In the genomic region with DNA sequence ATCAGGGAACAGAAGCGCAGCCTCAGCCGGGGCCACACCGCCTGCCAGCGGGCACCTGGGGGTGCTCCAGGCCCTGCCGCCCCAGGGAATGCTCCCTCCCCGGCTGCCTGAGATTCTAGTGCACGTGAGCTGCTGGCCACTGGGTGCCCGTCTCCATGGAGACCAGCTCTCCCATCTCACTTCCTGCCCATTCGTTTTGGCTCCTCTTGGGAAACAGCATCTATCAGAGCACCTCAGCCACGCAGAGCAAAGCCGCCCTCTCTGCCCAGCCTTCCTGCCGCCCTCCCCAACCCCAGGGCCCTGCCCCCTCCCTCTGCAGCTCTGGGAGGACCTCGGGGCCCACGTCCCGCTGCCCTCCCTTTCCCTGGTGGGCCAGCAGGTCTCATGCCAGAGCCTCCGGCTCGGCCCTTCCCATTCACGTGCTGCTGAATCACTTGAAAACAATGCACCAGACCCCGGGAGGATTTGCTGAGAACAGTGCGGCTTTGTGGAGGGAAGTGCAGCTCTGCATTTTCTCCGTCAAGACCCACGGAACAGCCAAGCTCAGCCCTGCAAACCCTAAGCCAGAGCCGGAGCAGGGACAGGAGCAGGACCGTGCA, we compare ENCODE assay signal across 7 cellular contexts.
DNase-seq lines count a peak whose midpoint lies in the region; ATAC-seq and TF ChIP-seq lines count a peak whose summit lies in the region.

No MANE protein-coding gene starts in this region.

- H3K36me3 ChIP-seq in HEK293 (ENCODE audit: control insufficient read depth in 2 of 2, insufficient read depth in 1 of 2, low read length in 2 of 2) = no peaks in the 10 kb centered on the region

- TF ChIP-seq CTCF in HEK293 (tag by site-specific recombination; IDR thresholded peaks at IDR 0.05) = 0 out of 2 replicates have a peak, but pooled peaks have one; percentile 27

- CTCF ChIA-PET in HEK293 (lab: Yijun Ruan, JAX) = interaction anchor here (0.6 to 1.7 kb wide), 3 partner anchors 18 to 69 kb away, joined by 3 to 7 read pairs (median 4); no protein-coding TSS in a partner anchor

- H3K27me3 Mint-ChIP-seq in dendritic cell treated with granulocyte-macrophage colony-stimulating factor and Interleukin-4, amounts not matched to agents 40 ng/mL and 50 ng/mL, for 4 days = no peaks in the 10 kb centered on the region

- H3K4me3 ChIP-seq in HEK293 (ENCODE audit: low read depth, low read length) = no peak overlapping the region

- peaks cover 70% of the 10 kb centered on the region for H3K36me3 Mint-ChIP-seq in dendritic cell treated with granulocyte-macrophage colony-stimulating factor and Interleukin-4, amounts not matched to agents 40 ng/mL and 50 ng/mL, for 4 days (ENCODE audit: low read depth)

- intact Hi-C loops in dendritic cell treated with granulocyte-macrophage colony-stimulating factor and Interleukin-4, amounts not matched to agents 40 ng/mL and 50 ng/mL, for 4 days (cut with micrococcal nuclease) = loop anchor here (2.0 kb wide), 1 partner anchor 17 kb away; no protein-coding TSS in a partner anchor

- no peaks in the 10 kb centered on the region for H3K9me3 ChIP-seq in HEK293 (ENCODE audit: control insufficient read depth, insufficient read depth, low read depth, low read length)

- H3K27ac Mint-ChIP-seq in dendritic cell treated with granulocyte-macrophage colony-stimulating factor and Interleukin-4, amounts not matched to agents 40 ng/mL and 50 ng/mL, for 4 days = peak overlapping the region; percentile 97

- peaks cover 93% of the 10 kb centered on the region for H3K4me1 Mint-ChIP-seq in dendritic cell treated with granulocyte-macrophage colony-stimulating factor and Interleukin-4, amounts not matched to agents 40 ng/mL and 50 ng/mL, for 4 days (ENCODE audit: low read depth)

- peak overlapping the region; percentile 69 for H3K4me3 Mint-ChIP-seq in dendritic cell treated with granulocyte-macrophage colony-stimulating factor and Interleukin-4, amounts not matched to agents 40 ng/mL and 50 ng/mL, for 4 days

- DNase-seq in NOMO-1 treated with dmso at 0.1 percent for 144 hours (lab: John Stamatoyannopoulos, UW; ENCODE audit: unreplicated experiment) (peak; percentile 12), left kidney (ENCODE audit: low read depth, low spot score) (peak; percentile 84), smooth muscle cell of the brain vasculature (ENCODE audit: low read depth, low spot score) (peak; percentile 85)

- ATAC-seq in HG02852 (IDR thresholded peaks at IDR 0.05; ENCODE audit: unreplicated experiment) (no peak), HG03108 (IDR thresholded peaks at IDR 0.05; ENCODE audit: unreplicated experiment) (no peak)

- 0 out of 2 replicates have a peak, but pooled peaks cover 2% of the 10 kb centered on the region for H3K4me1 ChIP-seq in HEK293 (ENCODE audit: control insufficient read depth, insufficient read depth, low read length)

- POLR2A ChIA-PET in HEK293 (lab: Yijun Ruan, JAX) = interaction anchor here (0.6 to 1.3 kb wide), 4 partner anchors 10 to 90 kb away, joined by 3 to 4 read pairs (median 3); no protein-coding TSS in a partner anchor

- no peak overlapping the region for H3K27ac ChIP-seq in HEK293 (ENCODE audit: extremely low read depth, low read depth, low read length)

- no peaks in the 10 kb centered on the region for H3K9me3 Mint-ChIP-seq in dendritic cell treated with granulocyte-macrophage colony-stimulating factor and Interleukin-4, amounts not matched to agents 40 ng/mL and 50 ng/mL, for 4 days

TF ChIP-seq in HEK293, 187 proteins besides CTCF, POLR2A, EP300 and RAD21:
- TF ChIP-seq ZNF658 (tag by site-specific recombination; IDR thresholded peaks at IDR 0.05) (no peak), ZNF76 (tag by site-specific recombination; IDR thresholded peaks at IDR 0.05; ENCODE audit: borderline replicate concordance, low read depth) (no peak), EGR2 (tag by site-specific recombination; IDR thresholded peaks at IDR 0.05; ENCODE audit: low read depth) (no peak), ZFP69B (tag by site-specific recombination; IDR thresholded peaks at IDR 0.05) (0 out of 2 replicates have a peak, but pooled peaks have one; percentile 19), SP2 (tag by site-specific recombination; IDR thresholded peaks at IDR 0.05) (peak; percentile 36), ZNF423 (tag by site-specific recombination; IDR thresholded peaks at IDR 0.05) (0 out of 2 replicates have a peak, but pooled peaks have one; percentile 18), GLIS2 (tag by site-specific recombination; IDR thresholded peaks at IDR 0.05) (0 out of 2 replicates have a peak, but pooled peaks have one; percentile 39), IKZF3 (tag by site-specific recombination; IDR thresholded peaks at IDR 0.05) (no peak), ZNF600 (tag by site-specific recombination; IDR thresholded peaks at IDR 0.05) (peak; percentile 54; the same call in 1 of the 2 replicates), ZNF341 (tag by site-specific recombination; IDR thresholded peaks at IDR 0.05; ENCODE audit: low read depth) (0 out of 2 replicates have a peak, but pooled peaks have one; percentile 21)
- TF ChIP-seq, protein P1, sequence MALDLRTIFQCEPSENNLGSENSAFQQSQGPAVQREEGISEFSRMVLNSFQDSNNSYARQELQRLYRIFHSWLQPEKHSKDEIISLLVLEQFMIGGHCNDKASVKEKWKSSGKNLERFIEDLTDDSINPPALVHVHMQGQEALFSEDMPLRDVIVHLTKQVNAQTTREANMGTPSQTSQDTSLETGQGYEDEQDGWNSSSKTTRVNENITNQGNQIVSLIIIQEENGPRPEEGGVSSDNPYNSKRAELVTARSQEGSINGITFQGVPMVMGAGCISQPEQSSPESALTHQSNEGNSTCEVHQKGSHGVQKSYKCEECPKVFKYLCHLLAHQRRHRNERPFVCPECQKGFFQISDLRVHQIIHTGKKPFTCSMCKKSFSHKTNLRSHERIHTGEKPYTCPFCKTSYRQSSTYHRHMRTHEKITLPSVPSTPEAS (tag by site-specific recombination; IDR thresholded peaks at IDR 0.05) = no peak

Comparison
In these comparisons a context has a peak if more than half of its experiments do, and no peak if none do; other contexts are left out.
1. DNase-seq: peak in every context shown above with its lines; median percentile 85 in smooth muscle cell of the brain vasculature; 84 in left kidney; 12 in NOMO-1 treated with dmso at 0.1 percent for 144 hours.